ENCODE assay signal across 1 cellular context in the genomic region with DNA sequence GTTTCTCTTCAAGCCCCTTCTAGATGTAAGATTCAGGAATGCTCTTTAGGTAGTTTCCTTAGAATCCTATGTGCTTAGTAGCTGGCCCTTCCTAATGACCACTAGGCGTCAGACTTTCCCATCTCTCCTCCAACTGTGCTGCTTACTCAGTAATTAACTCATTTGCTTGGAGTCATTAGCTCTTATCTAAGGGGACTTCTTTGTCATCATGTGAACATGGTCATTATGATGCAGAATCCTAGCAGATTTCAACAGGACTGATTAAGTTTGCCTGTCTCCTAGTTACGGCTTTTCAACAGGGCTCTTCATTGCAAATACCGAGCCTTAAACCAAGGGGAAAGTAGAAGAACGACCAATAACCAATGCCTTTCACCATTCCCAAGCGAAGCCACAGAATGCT.
TF ChIP-seq lines count a peak whose summit lies in the region.

No MANE protein-coding gene starts in this region.

TF ChIP-seq in H1, 55 proteins besides CTCF, POLR2A, EP300 and RAD21:
- TF ChIP-seq MAFK (IDR thresholded peaks at IDR 0.05; ENCODE audit: low read depth, low read length) (0 out of 2 replicates have a peak, but pooled peaks have one; percentile 26), JUND (IDR thresholded peaks at IDR 0.05; ENCODE audit: low read length) (no peak)
TF ChIP-seq in H1: peak in this region for 1.
